In genomic region chr10:110269641-110270318, GRCh38 we compare ENCODE assay signal across 7 cellular contexts. TPM values are rescaled to one million over a fixed set of nuclear protein-coding genes. Genes with fewer than 3 reads are reported as not detected.
DNase-seq lines count a peak whose midpoint lies in the region; ATAC-seq and TF ChIP-seq lines count a peak whose summit lies in the region.

No MANE protein-coding gene starts in this region.

- TF ChIP-seq POLR2A in vagina (IDR thresholded peaks at IDR 0.05): no peak

- no peaks in the 10 kb centered on the region for H3K79me2 ChIP-seq in smooth muscle cell (ENCODE audit: low read depth)

- no peak overlapping the region for H3K4me2 ChIP-seq in smooth muscle cell

- no peak for TF ChIP-seq CTCF in vagina (IDR thresholded peaks at IDR 0.05)
- no peak for TF ChIP-seq CTCF in smooth muscle cell (IDR thresholded peaks at IDR 0.05; ENCODE audit: borderline replicate concordance, insufficient read depth, poor library complexity, severe bottlenecking)

- H3K9me3 ChIP-seq in vagina (no peaks in the 10 kb centered on the region), smooth muscle cell (replicated peaks; ENCODE audit: low read depth) (no peaks in the 10 kb centered on the region)

- H3K27me3 ChIP-seq in vagina (no peaks in the 10 kb centered on the region), smooth muscle cell (ENCODE audit: low read depth) (no peaks in the 10 kb centered on the region)

- peak; percentile 41 for DNase-seq in brain pericyte (ENCODE audit: low read depth, low spot score)
- peak; percentile 88 for DNase-seq in medulla oblongata (ENCODE audit: extremely low spot score)
- DNase-seq in vagina (ENCODE audit: extremely low spot score in 2 of 2): no peak
- no peak for DNase-seq in kidney glomerular epithelial cell (lab: John Stamatoyannopoulos, UW)
- DNase-seq in smooth muscle cell (lab: John Stamatoyannopoulos, UW; ENCODE audit: unreplicated experiment): no peak

- peak; percentile 54 for ATAC-seq in GM19043 (IDR thresholded peaks at IDR 0.05; ENCODE audit: low read depth, unreplicated experiment)
- peak; percentile 61 for ATAC-seq in HG03460 (IDR thresholded peaks at IDR 0.05; ENCODE audit: unreplicated experiment)

- H4K20me1 ChIP-seq in smooth muscle cell (ENCODE audit: low read depth): peaks cover 97% of the 10 kb centered on the region

- H3K9ac ChIP-seq in smooth muscle cell (ENCODE audit: low read depth): no peak overlapping the region

- intact Hi-C loops in vagina (cut with DNase I): loop anchor here (10.0 kb wide), 2 partner anchors 45 to 135 kb away; no protein-coding TSS in a partner anchor

- H3K4me1 ChIP-seq in vagina (peaks cover 32% of the 10 kb centered on the region), smooth muscle cell (ENCODE audit: low read depth) (peaks cover 11% of the 10 kb centered on the region)

- H3K4me3 ChIP-seq in vagina: peak overlapping the region; percentile 17 to 21
- no peak overlapping the region for H3K4me3 ChIP-seq in smooth muscle cell

- 92% methylated on average over 3 of the region's 3 CpGs for WGBS in smooth muscle cell (ENCODE audit: low lambda C conversion rate)

- H2AFZ ChIP-seq in smooth muscle cell (ENCODE audit: low read depth): no peak overlapping the region

- H3K36me3 ChIP-seq in vagina (no peaks in the 10 kb centered on the region), smooth muscle cell (ENCODE audit: low read depth) (no peaks in the 10 kb centered on the region)

- H3F3A ChIP-seq in smooth muscle cell (ENCODE audit: low read depth): no peaks in the 10 kb centered on the region

- H3K27ac ChIP-seq in vagina (peak overlapping the region; percentile 46), smooth muscle cell (ENCODE audit: low read depth) (no peak overlapping the region)

RNA-seq across cellular contexts. Expression of gene SMNDC1, which starts 34.9 kb away (rescaled TPM):
- total RNA-seq in vagina (12.3 TPM), smooth muscle cell (17.7 and 25.6 TPM in 2 replicates)
- 19.0 and 22.2 TPM in 2 replicates for polyA plus RNA-seq in smooth muscle cell

Comparison
In these comparisons a context has a peak if more than half of its experiments do, and no peak if none do; other contexts are left out.
1. DNase-seq: peak in brain pericyte (single experiment) and medulla oblongata (single experiment); none in vagina (0 of 2), kidney glomerular epithelial cell (single experiment) and smooth muscle cell (single experiment).